Comparison of ENCODE assay signal across 2 cellular contexts in the genomic region with DNA sequence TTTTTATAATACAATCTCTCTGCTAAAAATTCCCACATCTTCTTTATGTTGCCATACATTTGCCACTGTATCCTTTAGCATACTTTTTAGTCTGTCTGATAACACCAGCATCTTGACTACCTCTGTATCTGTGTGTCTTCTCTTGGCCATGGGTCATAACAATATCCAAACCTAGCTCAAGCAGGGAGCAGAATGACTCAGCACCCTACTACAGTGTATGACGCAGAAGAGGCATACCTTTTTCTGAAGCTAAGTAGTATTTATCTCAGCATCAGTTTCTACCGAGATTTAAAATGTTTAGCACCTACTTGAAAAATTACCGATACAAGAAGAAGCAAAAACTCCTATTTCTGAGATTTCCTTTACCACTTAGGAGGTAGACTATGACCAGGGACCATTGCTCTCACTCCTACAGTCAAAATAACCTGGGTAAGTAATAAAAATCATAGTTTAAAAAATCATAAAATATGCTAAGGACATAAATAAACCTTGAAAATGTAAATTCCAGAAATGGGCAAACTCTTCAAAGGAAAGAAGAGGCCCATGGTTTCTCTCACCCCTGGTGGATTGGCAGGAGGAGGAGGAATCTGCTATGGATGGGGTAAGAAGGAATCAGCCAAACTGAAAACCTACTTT.
TF ChIP-seq lines count a peak whose summit lies in the region.

No MANE protein-coding gene starts in this region.

TF ChIP-seq in IMR-90, 13 proteins besides CTCF, POLR2A, EP300 and RAD21 (continued from another document):
- TF ChIP-seq, protein P1, sequence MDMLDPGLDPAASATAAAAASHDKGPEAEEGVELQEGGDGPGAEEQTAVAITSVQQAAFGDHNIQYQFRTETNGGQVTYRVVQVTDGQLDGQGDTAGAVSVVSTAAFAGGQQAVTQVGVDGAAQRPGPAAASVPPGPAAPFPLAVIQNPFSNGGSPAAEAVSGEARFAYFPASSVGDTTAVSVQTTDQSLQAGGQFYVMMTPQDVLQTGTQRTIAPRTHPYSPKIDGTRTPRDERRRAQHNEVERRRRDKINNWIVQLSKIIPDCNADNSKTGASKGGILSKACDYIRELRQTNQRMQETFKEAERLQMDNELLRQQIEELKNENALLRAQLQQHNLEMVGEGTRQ (IDR thresholded peaks at IDR 0.05; ENCODE audit: low read depth, low read length), result no peak
TF ChIP-seq in IMR-90: peak in this region for 1.

TF ChIP-seq in WTC11, 78 proteins besides CTCF, POLR2A, EP300 and RAD21:
- TF ChIP-seq, protein P2, sequence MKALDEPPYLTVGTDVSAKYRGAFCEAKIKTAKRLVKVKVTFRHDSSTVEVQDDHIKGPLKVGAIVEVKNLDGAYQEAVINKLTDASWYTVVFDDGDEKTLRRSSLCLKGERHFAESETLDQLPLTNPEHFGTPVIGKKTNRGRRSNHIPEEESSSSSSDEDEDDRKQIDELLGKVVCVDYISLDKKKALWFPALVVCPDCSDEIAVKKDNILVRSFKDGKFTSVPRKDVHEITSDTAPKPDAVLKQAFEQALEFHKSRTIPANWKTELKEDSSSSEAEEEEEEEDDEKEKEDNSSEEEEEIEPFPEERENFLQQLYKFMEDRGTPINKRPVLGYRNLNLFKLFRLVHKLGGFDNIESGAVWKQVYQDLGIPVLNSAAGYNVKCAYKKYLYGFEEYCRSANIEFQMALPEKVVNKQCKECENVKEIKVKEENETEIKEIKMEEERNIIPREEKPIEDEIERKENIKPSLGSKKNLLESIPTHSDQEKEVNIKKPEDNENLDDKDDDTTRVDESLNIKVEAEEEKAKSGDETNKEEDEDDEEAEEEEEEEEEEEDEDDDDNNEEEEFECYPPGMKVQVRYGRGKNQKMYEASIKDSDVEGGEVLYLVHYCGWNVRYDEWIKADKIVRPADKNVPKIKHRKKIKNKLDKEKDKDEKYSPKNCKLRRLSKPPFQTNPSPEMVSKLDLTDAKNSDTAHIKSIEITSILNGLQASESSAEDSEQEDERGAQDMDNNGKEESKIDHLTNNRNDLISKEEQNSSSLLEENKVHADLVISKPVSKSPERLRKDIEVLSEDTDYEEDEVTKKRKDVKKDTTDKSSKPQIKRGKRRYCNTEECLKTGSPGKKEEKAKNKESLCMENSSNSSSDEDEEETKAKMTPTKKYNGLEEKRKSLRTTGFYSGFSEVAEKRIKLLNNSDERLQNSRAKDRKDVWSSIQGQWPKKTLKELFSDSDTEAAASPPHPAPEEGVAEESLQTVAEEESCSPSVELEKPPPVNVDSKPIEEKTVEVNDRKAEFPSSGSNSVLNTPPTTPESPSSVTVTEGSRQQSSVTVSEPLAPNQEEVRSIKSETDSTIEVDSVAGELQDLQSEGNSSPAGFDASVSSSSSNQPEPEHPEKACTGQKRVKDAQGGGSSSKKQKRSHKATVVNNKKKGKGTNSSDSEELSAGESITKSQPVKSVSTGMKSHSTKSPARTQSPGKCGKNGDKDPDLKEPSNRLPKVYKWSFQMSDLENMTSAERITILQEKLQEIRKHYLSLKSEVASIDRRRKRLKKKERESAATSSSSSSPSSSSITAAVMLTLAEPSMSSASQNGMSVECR (CRISPR knock-in tag; IDR thresholded peaks at IDR 0.05; ENCODE audit: borderline replicate concordance), result no peak
- TF ChIP-seq, protein P3, sequence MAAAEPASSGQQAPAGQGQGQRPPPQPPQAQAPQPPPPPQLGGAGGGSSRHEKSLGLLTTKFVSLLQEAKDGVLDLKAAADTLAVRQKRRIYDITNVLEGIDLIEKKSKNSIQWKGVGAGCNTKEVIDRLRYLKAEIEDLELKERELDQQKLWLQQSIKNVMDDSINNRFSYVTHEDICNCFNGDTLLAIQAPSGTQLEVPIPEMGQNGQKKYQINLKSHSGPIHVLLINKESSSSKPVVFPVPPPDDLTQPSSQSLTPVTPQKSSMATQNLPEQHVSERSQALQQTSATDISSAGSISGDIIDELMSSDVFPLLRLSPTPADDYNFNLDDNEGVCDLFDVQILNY (CRISPR knock-in tag; IDR thresholded peaks at IDR 0.05), result no peak
- TF ChIP-seq ZNF423 (CRISPR knock-in tag; IDR thresholded peaks at IDR 0.05), result no peak
- no peak for TF ChIP-seq ZNF219 (CRISPR knock-in tag; IDR thresholded peaks at IDR 0.05; ENCODE audit: borderline replicate concordance)
- no peak for TF ChIP-seq CBFB (CRISPR knock-in tag; IDR thresholded peaks at IDR 0.05; ENCODE audit: low read depth)
- TF ChIP-seq NR1H2 (CRISPR knock-in tag; IDR thresholded peaks at IDR 0.05), result no peak
- no peak for TF ChIP-seq ZNF317 (CRISPR knock-in tag; IDR thresholded peaks at IDR 0.05; ENCODE audit: borderline replicate concordance, low read depth)
- TF ChIP-seq, protein P4, sequence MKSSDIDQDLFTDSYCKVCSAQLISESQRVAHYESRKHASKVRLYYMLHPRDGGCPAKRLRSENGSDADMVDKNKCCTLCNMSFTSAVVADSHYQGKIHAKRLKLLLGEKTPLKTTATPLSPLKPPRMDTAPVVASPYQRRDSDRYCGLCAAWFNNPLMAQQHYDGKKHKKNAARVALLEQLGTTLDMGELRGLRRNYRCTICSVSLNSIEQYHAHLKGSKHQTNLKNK (CRISPR knock-in tag; IDR thresholded peaks at IDR 0.05), result no peak
- TF ChIP-seq NR2C2 (CRISPR knock-in tag; IDR thresholded peaks at IDR 0.05), result no peak
- TF ChIP-seq ZNF138 (CRISPR knock-in tag; conservative IDR thresholded peaks at IDR 0.05), result no peak
TF ChIP-seq in WTC11: peak in this region for 0.
